Comparison of ENCODE assay signal across 1 cellular context in the genomic region with DNA sequence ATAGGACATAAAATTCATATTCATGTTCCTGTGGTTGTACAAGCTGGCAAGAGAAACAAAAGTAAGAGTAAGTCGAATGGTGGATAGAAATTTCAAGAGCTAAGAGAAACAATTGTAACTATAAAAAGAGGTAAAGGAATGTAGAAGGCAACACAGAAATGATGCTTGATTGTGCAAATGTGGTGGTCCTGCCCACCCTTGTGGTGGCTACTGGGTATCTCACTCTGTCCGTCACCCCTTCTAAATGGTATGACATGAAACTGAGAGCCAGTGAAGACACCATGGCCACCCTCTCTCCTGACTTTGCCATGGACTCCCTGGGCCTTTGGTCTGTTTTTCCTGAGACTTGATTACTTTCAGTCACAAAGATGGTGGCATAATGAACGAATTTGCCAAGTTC.
TF ChIP-seq lines count a peak whose summit lies in the region.

No MANE protein-coding gene starts in this region.

TF ChIP-seq in GM23338, 12 proteins besides CTCF, POLR2A, EP300 and RAD21 (continued from another document):
- no peak for TF ChIP-seq ZNF462 (CRISPR knock-in tag; IDR thresholded peaks at IDR 0.05)
- TF ChIP-seq STAT1 (IDR thresholded peaks at IDR 0.05; ENCODE audit: unreplicated experiment), result no peak
- TF ChIP-seq, protein P1, sequence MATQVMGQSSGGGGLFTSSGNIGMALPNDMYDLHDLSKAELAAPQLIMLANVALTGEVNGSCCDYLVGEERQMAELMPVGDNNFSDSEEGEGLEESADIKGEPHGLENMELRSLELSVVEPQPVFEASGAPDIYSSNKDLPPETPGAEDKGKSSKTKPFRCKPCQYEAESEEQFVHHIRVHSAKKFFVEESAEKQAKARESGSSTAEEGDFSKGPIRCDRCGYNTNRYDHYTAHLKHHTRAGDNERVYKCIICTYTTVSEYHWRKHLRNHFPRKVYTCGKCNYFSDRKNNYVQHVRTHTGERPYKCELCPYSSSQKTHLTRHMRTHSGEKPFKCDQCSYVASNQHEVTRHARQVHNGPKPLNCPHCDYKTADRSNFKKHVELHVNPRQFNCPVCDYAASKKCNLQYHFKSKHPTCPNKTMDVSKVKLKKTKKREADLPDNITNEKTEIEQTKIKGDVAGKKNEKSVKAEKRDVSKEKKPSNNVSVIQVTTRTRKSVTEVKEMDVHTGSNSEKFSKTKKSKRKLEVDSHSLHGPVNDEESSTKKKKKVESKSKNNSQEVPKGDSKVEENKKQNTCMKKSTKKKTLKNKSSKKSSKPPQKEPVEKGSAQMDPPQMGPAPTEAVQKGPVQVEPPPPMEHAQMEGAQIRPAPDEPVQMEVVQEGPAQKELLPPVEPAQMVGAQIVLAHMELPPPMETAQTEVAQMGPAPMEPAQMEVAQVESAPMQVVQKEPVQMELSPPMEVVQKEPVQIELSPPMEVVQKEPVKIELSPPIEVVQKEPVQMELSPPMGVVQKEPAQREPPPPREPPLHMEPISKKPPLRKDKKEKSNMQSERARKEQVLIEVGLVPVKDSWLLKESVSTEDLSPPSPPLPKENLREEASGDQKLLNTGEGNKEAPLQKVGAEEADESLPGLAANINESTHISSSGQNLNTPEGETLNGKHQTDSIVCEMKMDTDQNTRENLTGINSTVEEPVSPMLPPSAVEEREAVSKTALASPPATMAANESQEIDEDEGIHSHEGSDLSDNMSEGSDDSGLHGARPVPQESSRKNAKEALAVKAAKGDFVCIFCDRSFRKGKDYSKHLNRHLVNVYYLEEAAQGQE (IDR thresholded peaks at IDR 0.05; ENCODE audit: unreplicated experiment), result no peak
- no peak for TF ChIP-seq EZH2phosphoT487 (IDR thresholded peaks at IDR 0.05; ENCODE audit: unreplicated experiment)
- TF ChIP-seq ZNF114 (CRISPR knock-in tag; IDR thresholded peaks at IDR 0.05), result no peak
- no peak for TF ChIP-seq JUNB (IDR thresholded peaks at IDR 0.05; ENCODE audit: unreplicated experiment)
- no peak for TF ChIP-seq NANOG (IDR thresholded peaks at IDR 0.05; ENCODE audit: borderline replicate concordance)
- no peak for TF ChIP-seq ZNF331 (CRISPR knock-in tag; IDR thresholded peaks at IDR 0.05; ENCODE audit: low read depth)
TF ChIP-seq in GM23338: peak in this region for 0.
